8 cellular contexts compared by ENCODE assay signal in the genomic region with DNA sequence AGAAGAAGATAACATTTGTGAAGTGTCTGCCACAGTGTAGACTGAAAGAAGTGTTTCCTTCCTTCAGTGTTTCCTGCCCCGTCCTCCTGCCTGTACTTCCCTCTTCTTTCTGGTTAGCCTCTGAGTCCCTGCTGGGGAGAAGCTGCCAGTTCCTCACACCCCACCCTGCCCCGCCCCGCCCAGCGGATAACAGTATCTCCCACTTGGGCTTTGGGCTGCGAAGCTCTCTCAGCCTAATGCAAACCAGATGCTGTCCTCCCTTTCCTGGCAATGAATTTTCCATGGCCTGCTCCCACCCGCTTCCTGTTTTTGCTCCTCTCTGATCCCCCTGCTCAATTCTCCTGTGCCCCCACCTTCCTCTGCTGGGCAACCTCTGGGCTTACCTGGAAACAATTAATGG. TPM values are rescaled to one million over a fixed set of nuclear protein-coding genes. Genes with fewer than 3 reads are reported as not detected.
DNase-seq lines count a peak whose midpoint lies in the region; ATAC-seq and TF ChIP-seq lines count a peak whose summit lies in the region.

No MANE protein-coding gene starts in this region.

- in situ Hi-C loops in brain microvascular endothelial cell (cut with HindIII; ENCODE audit: low pct_ligation_motif_present, low sequenced_read_pairs): loop anchor here (25.0 kb wide), 1 partner anchor 190 kb away; the partner anchor contains the start of gene INCENP

- H3K36me3 ChIP-seq in brain microvascular endothelial cell (replicated peaks): no peaks in the 10 kb centered on the region
- no peaks in the 10 kb centered on the region for H3K36me3 ChIP-seq in liver (ENCODE audit: control insufficient read depth in 4 of 4, insufficient read depth in 3 of 4, low read depth in 1 of 4, low read length in 3 of 4)
- no peaks in the 10 kb centered on the region for H3K36me3 ChIP-seq in thymus (ENCODE audit: control insufficient read depth, insufficient read depth)

- H3K27ac ChIP-seq in brain microvascular endothelial cell (no peak overlapping the region), liver (ENCODE audit: low read depth in 1 of 2, low read length in 2 of 2) (peak overlapping the region; percentile 40 to 69), thymus (ENCODE audit: low read depth) (peak overlapping the region; percentile 64)

- peak; percentile 23 for DNase-seq in HuH-7.5 (ENCODE audit: low spot score)
- peak; percentile 11 for DNase-seq in brain microvascular endothelial cell
- DNase-seq in DMS153 treated with DMSO at 0.1 percent for 48 hours (lab: John Stamatoyannopoulos, UW; ENCODE audit: unreplicated experiment): no peak
- DNase-seq in COR-L47 (lab: John Stamatoyannopoulos, UW): no peak
- DNase-seq in activated CD4-positive, alpha-beta T cell treated with anti-CD3 and anti-CD28 coated beads for 4 hours: no peak

- WGBS in liver: 55% methylated on average over 6 of the region's 6 CpGs
- WGBS in thymus: 23% methylated on average over 6 of the region's 6 CpGs

- TF ChIP-seq RAD21 in liver (IDR thresholded peaks at IDR 0.05): no peak

- no peak for ATAC-seq in GM19351 (IDR thresholded peaks at IDR 0.05; ENCODE audit: unreplicated experiment)

- H3K27me3 ChIP-seq in brain microvascular endothelial cell (replicated peaks) (peaks cover 15% of the 10 kb centered on the region), liver (ENCODE audit: control insufficient read depth in 4 of 4, insufficient read depth in 4 of 4, low read length in 3 of 4) (no peaks in the 10 kb centered on the region), thymus (ENCODE audit: control insufficient read depth, insufficient read depth) (peaks cover 18% of the 10 kb centered on the region)

- H3K9ac ChIP-seq in liver (ENCODE audit: low read depth in 1 of 2, low read length in 2 of 2): no peak overlapping the region

- no peaks in the 10 kb centered on the region for H3K9me3 ChIP-seq in liver (ENCODE audit: control insufficient read depth in 4 of 4, low read length in 3 of 4)
- no peaks in the 10 kb centered on the region for H3K9me3 ChIP-seq in thymus (ENCODE audit: control insufficient read depth)

- H3K4me1 ChIP-seq in liver (ENCODE audit: control insufficient read depth in 4 of 4, insufficient read depth in 4 of 4, low read length in 3 of 4) (peaks cover 0 to 12% (median 6%) of the 10 kb centered on the region in 4 donors), thymus (ENCODE audit: control insufficient read depth, insufficient read depth, low read length) (no peaks in the 10 kb centered on the region)

- TF ChIP-seq CTCF in brain microvascular endothelial cell (IDR thresholded peaks at IDR 0.05; ENCODE audit: low read depth, low read length, missing control alignments): no peak
- TF ChIP-seq CTCF in liver (IDR thresholded peaks at IDR 0.05; ENCODE audit: low read depth, low read length, missing input control): no peak

- H3K4me3 ChIP-seq in brain microvascular endothelial cell (ENCODE audit: low read depth, low read length): no peak overlapping the region
- no peak overlapping the region for H3K4me3 ChIP-seq in liver (ENCODE audit: low read depth in 1 of 3, low read length in 3 of 3)
- H3K4me3 ChIP-seq in thymus (ENCODE audit: low read length): no peak overlapping the region

TF ChIP-seq in liver, 16 proteins besides CTCF, POLR2A, EP300 and RAD21:
- TF ChIP-seq JUND (IDR thresholded peaks at IDR 0.05): no peak
- TF ChIP-seq NR2F2 (IDR thresholded peaks at IDR 0.05): peak; percentile 32
- no peak for TF ChIP-seq RXRA (IDR thresholded peaks at IDR 0.05)
- no peak for TF ChIP-seq HNF4G (IDR thresholded peaks at IDR 0.05)
- TF ChIP-seq GABPA (IDR thresholded peaks at IDR 0.05 in 1 of 2, conservative IDR thresholded peaks at IDR 0.05 in 1 of 2): no peak
- no peak for TF ChIP-seq FOXA1 (IDR thresholded peaks at IDR 0.05)

RNA-seq across cellular contexts. Expression of gene RAB3IL1, which starts 5.2 kb away (rescaled TPM):
- total RNA-seq in liver: 10 to 100 TPM in 1 of 2 donors, 1 to 10 TPM in 1; 5.0 to 41.6 TPM
- polyA plus RNA-seq in liver: 1 to 10 TPM; 2.1 to 5.8 TPM
- 14.2 TPM for polyA plus RNA-seq in thymus

RNA-seq across cellular contexts. Expression of gene BEST1, which starts 27.6 kb away (rescaled TPM):
- total RNA-seq in liver: 1 to 10 TPM; 1.3 to 1.6 TPM
- under 1 TPM; 0.22 to 0.85 TPM for polyA plus RNA-seq in liver
- polyA plus RNA-seq in thymus: 3.3 TPM

RNA-seq across cellular contexts. Expression of gene FADS3, which starts 31.2 kb away (rescaled TPM):
- total RNA-seq in liver: 10 to 100 TPM in 1 of 2 donors, 1 to 10 TPM in 1; 8.3 to 13.6 TPM
- polyA plus RNA-seq in liver (10 to 100 TPM in 1 of 2 donors, 1 to 10 TPM in 1; 8.9 to 11.7 TPM), thymus (19.3 TPM)

RNA-seq across cellular contexts. Expression of gene FTH1, which starts 44.9 kb away (rescaled TPM):
- total RNA-seq in liver: 100 to 1,000 TPM; 592 to 949 TPM
- polyA plus RNA-seq in liver (1,000 to 10,000 TPM; 3,401 to 4,630 TPM), thymus (3,415 TPM)

Comparison
In these comparisons a context has a peak if more than half of its experiments do, and no peak if none do; other contexts are left out.
1. DNase-seq: peak in HuH-7.5 (single experiment) and brain microvascular endothelial cell (single experiment); none in DMS153 treated with DMSO at 0.1 percent for 48 hours (single experiment), COR-L47 (single experiment) and activated CD4-positive, alpha-beta T cell treated with anti-CD3 and anti-CD28 coated beads for 4 hours (0 of 2).